ENCODE assay signal across 30 cellular contexts in the genomic region with DNA sequence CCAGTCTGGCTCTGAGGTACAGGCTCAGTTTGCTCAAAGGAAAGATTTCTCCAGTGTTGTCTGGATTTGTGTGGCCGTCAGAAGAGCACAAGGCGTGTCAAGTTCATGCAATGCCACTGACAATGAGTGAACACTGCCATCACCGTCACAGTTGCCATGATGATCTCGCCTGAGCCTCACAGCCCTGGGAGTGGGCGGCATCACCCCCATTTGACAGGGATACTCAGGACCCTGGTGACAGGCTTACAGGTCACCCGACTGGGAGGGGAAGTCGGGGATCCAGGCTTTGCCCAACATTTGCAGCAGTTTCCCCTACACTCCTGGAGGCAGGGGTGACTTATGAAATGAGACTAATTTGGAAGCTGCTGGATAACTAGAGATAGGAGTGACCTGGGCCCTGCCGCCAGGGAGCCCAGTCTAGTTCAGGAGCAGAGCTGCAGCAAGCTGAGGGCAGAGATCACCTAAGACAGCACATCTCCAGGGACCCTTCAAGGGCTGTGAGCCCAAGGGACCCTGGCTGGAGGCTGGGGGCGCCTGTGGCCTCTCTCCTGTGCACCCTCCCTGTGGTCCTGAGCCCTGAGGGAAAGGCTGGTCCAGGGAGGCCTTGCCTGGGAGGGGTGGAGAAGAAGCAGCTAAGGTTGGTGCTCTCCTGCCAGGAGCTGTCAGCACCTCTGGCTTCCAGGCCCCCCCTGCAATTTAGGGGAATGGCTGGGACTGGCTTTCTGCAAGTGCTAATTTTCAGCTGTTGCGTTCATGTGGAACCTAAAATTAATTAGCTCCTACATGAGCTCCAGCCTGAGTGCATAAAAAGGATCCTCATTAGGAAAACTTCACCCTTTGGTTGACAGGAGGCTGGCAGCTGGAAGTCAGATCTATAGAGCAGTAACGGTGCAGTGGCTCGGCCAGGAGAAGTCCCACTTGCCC. TPM values are rescaled to one million over a fixed set of nuclear protein-coding genes. Genes with fewer than 3 reads are reported as not detected.
DNase-seq lines count a peak whose midpoint lies in the region; ATAC-seq, FAIRE-seq and TF ChIP-seq lines count a peak whose summit lies in the region.
"Had no signal": no experiment of that assay in that cellular context is flagged by ENCODE, and none has a peak within 500 bp of the region (broad histone marks: within the 10 kb centered on the region; RNA-seq: fewer than 3 reads in every experiment).

No MANE protein-coding gene starts in this region.

- no peak overlapping the region for H3K4me3 ChIP-seq in right lobe of liver
- H3K4me3 ChIP-seq in HepG2 (replicated peaks in 1 of 3; ENCODE audit: insufficient read depth in 1 of 3, low read depth in 2 of 3, low read length in 3 of 3), result no peak overlapping the region
- H3K4me3 ChIP-seq: coronary artery, GM23248, lung, mucosa of descending colon had no signal

- BruUV-seq in HepG2 (replicated peaks; lab: Mats Ljungman, UMichigan), result no TSS peak

- TF ChIP-seq POLR2A in right lobe of liver (IDR thresholded peaks at IDR 0.05) (no peak), HepG2 (IDR thresholded peaks at IDR 0.05; ENCODE audit: insufficient read depth in 1 of 2, low read depth in 2 of 2, low read length in 2 of 2) (no peak)

- H3K9me3 ChIP-seq in right lobe of liver (no peaks in the 10 kb centered on the region), HepG2 (ENCODE audit: low read length) (no peaks in the 10 kb centered on the region), T-helper 17 cell (ENCODE audit: control insufficient read depth, low read length, poor library complexity, severe bottlenecking) (no peaks in the 10 kb centered on the region)
- H3K9me3 ChIP-seq: mucosa of descending colon had no signal

- no peaks in the 10 kb centered on the region for H3K27me3 ChIP-seq in right lobe of liver
- H3K27me3 ChIP-seq in HepG2 (ENCODE audit: control insufficient read depth in 1 of 2, insufficient read depth in 2 of 2, low read length in 2 of 2), result peaks cover 7 to 75% of the 10 kb centered on the region in 2 experiments

- no peak for TF ChIP-seq CTCF in right lobe of liver (IDR thresholded peaks at IDR 0.05)
- no peak for TF ChIP-seq CTCF in HepG2 (CRISPR knock-in tag; IDR thresholded peaks at IDR 0.05)

- H3K9ac ChIP-seq in HepG2 (ENCODE audit: insufficient read depth, low read depth, low read length), result no peak overlapping the region
- H3K9ac ChIP-seq: GM23248, parathyroid adenoma had no signal

- CTCF ChIA-PET in HepG2 (lab: Yijun Ruan, JAX; ENCODE audit: low intra/inter-chr PET ratio, low total read pairs), result no interaction called here

- H3K27ac ChIP-seq in right lobe of liver (no peak overlapping the region), HepG2 (ENCODE audit: extremely low read length, insufficient read depth, low read length) (no peak overlapping the region), caudate nucleus (ENCODE audit: low read depth, low read length) (no peak overlapping the region)
- H3K27ac ChIP-seq: coronary artery, GM23248, parathyroid adenoma had no signal

- H3K4me1 ChIP-seq in right lobe of liver (peaks cover 0 to 23% (median 4%) of the 10 kb centered on the region in 4 donors), HepG2 (ENCODE audit: insufficient read depth, low read length) (peaks cover 12% of the 10 kb centered on the region)
- H3K4me1 ChIP-seq: parathyroid adenoma had no signal

- TF ChIP-seq EP300 in HepG2 (IDR thresholded peaks at IDR 0.05; ENCODE audit: low read depth in 2 of 2, low read length in 2 of 2), result no peak
- TF ChIP-seq EP300 in HepG2 (CRISPR knock-in tag; IDR thresholded peaks at IDR 0.05; ENCODE audit: borderline replicate concordance), result no peak

- intact Hi-C loops in right lobe of liver (cut with DNase I), result no loop called here
- intact Hi-C loops in HepG2 (cut with micrococcal nuclease; ENCODE audit: unreplicated experiment), result no loop called here

- no peaks in the 10 kb centered on the region for H4K20me1 ChIP-seq in HepG2 (ENCODE audit: insufficient read depth, low read length)

- no peak overlapping the region for H3K4me3 Mint-ChIP-seq in T-helper 17 cell
- no peak overlapping the region for H3K4me3 Mint-ChIP-seq in natural killer cell treated with Interleukin-12 subunit alpha and Interleukin-12 subunit beta and Interleukin-15 and Interleukin-18, amount 100 ng/mL, for 72 hours
- H3K4me3 Mint-ChIP-seq: activated CD4-positive, alpha-beta T cell treated with anti-CD3 and anti-CD28 coated beads, Interleukin-2, amount 10 ng/mL, durations not matched to agents 24 days and 14 days; activated T-helper 1 cell treated with anti-CD3 and anti-CD28 coated beads, Interleukin-12 subunit alpha, Interleukin-12 subunit beta, Interleukin-2, Interleukin-4 antibody, amounts not matched to agents 30 ng/mL and 10 ng/mL and 1 ng/mL, durations not matched to agents 14 hours and 24 hours and 36 hours; CD4-positive, alpha-beta T cell; IgD-negative memory B cell; stimulated activated effector memory CD8-positive, alpha-beta T cell treated with anti-CD3 and anti-CD28 coated beads, Interleukin-12 subunit alpha, Interleukin-12 subunit beta, amount 100 ng/mL, for 72 hours; T-helper 2 cell treated with Interferon-gamma antibody and Interleukin-4, amounts not matched to agents 5 μg/mL and 100 μg/mL, for 36 hours had no signal

- H3K9me3 Mint-ChIP-seq in natural killer cell treated with Interleukin-12 subunit alpha and Interleukin-12 subunit beta and Interleukin-15 and Interleukin-18, amount 100 ng/mL, for 72 hours, result no peaks in the 10 kb centered on the region
- H3K9me3 Mint-ChIP-seq: activated CD4-positive, alpha-beta T cell treated with anti-CD3 and anti-CD28 coated beads, Interleukin-2, amount 10 ng/mL, durations not matched to agents 24 days and 14 days; activated T-helper 1 cell treated with anti-CD3 and anti-CD28 coated beads, Interleukin-12 subunit alpha, Interleukin-12 subunit beta, Interleukin-2, Interleukin-4 antibody, amounts not matched to agents 30 ng/mL and 10 ng/mL and 1 ng/mL, durations not matched to agents 14 hours and 24 hours and 36 hours; CD4-positive, alpha-beta T cell; IgD-negative memory B cell; stimulated activated effector memory CD8-positive, alpha-beta T cell treated with anti-CD3 and anti-CD28 coated beads, Interleukin-12 subunit alpha, Interleukin-12 subunit beta, amount 100 ng/mL, for 72 hours; T-helper 2 cell treated with Interferon-gamma antibody and Interleukin-4, amounts not matched to agents 5 μg/mL and 100 μg/mL, for 36 hours had no signal

- WGBS in right lobe of liver (ENCODE audit: insufficient coverage, low coverage, low lambda C conversion rate, missing lambda C conversion rate), result 60% methylated on average over 2 of the region's 12 CpGs
- 20% methylated on average over 6 of the region's 12 CpGs for WGBS in HepG2 (ENCODE audit: low lambda C conversion rate)

- H3K4me2 ChIP-seq in HepG2 (ENCODE audit: low read depth, low read length), result no peak overlapping the region

- H3K27ac Mint-ChIP-seq in T-helper 17 cell, result peak overlapping the region; percentile 82
- H3K27ac Mint-ChIP-seq in natural killer cell treated with Interleukin-12 subunit alpha and Interleukin-12 subunit beta and Interleukin-15 and Interleukin-18, amount 100 ng/mL, for 72 hours, result no peak overlapping the region
- H3K27ac Mint-ChIP-seq: activated CD4-positive, alpha-beta T cell treated with anti-CD3 and anti-CD28 coated beads, Interleukin-2, amount 10 ng/mL, durations not matched to agents 24 days and 14 days; activated T-helper 1 cell treated with anti-CD3 and anti-CD28 coated beads, Interleukin-12 subunit alpha, Interleukin-12 subunit beta, Interleukin-2, Interleukin-4 antibody, amounts not matched to agents 30 ng/mL and 10 ng/mL and 1 ng/mL, durations not matched to agents 14 hours and 24 hours and 36 hours; CD4-positive, alpha-beta T cell; IgD-negative memory B cell; stimulated activated effector memory CD8-positive, alpha-beta T cell treated with anti-CD3 and anti-CD28 coated beads, Interleukin-12 subunit alpha, Interleukin-12 subunit beta, amount 100 ng/mL, for 72 hours; T-helper 2 cell treated with Interferon-gamma antibody and Interleukin-4, amounts not matched to agents 5 μg/mL and 100 μg/mL, for 36 hours had no signal

- H3K36me3 Mint-ChIP-seq in T-helper 17 cell (ENCODE audit: low read depth), result no peaks in the 10 kb centered on the region
- H3K36me3 Mint-ChIP-seq in natural killer cell treated with Interleukin-12 subunit alpha and Interleukin-12 subunit beta and Interleukin-15 and Interleukin-18, amount 100 ng/mL, for 72 hours, result peaks cover 3% of the 10 kb centered on the region
- H3K36me3 Mint-ChIP-seq: IgD-negative memory B cell; stimulated activated effector memory CD8-positive, alpha-beta T cell treated with anti-CD3 and anti-CD28 coated beads, Interleukin-12 subunit alpha, Interleukin-12 subunit beta, amount 100 ng/mL, for 72 hours had no signal

- TF ChIP-seq RAD21 in HepG2 (CRISPR knock-in tag; IDR thresholded peaks at IDR 0.05), result no peak

- FAIRE-seq in HepG2 (lab: Jason Lieb, UNC), result no peak
- FAIRE-seq: bronchial epithelial cell had no signal

- H3K36me3 ChIP-seq in right lobe of liver (no peaks in the 10 kb centered on the region), HepG2 (replicated peaks in 1 of 2; ENCODE audit: control insufficient read depth in 1 of 2, insufficient read depth in 2 of 2, low read length in 2 of 2) (no peaks in the 10 kb centered on the region)

- peaks cover 9% of the 10 kb centered on the region for H3K4me1 Mint-ChIP-seq in T-helper 17 cell
- peaks cover 17 to 19% of the 10 kb centered on the region in 2 donors for H3K4me1 Mint-ChIP-seq in natural killer cell treated with Interleukin-12 subunit alpha and Interleukin-12 subunit beta and Interleukin-15 and Interleukin-18, amount 100 ng/mL, for 72 hours (ENCODE audit: low read depth in 2 of 2)

- ATAC-seq in right lobe of liver, result no peak
- ATAC-seq in HepG2, result no peak; the same call in 2 of the 3 replicates
- no peak for ATAC-seq in T-helper 17 cell
- ATAC-seq in natural killer cell treated with Interleukin-12 subunit alpha and Interleukin-12 subunit beta and Interleukin-15 and Interleukin-18, amount 100 ng/mL, for 72 hours, result no peak
- no peak for ATAC-seq in GM18520 (IDR thresholded peaks at IDR 0.05; ENCODE audit: unreplicated experiment)
- ATAC-seq: right cardiac atrium; stimulated activated effector memory CD8-positive, alpha-beta T cell treated with anti-CD3 and anti-CD28 coated beads, Interleukin-12 subunit alpha, Interleukin-12 subunit beta, amount 100 ng/mL, for 72 hours had no signal

- H3K27me3 Mint-ChIP-seq in T-helper 17 cell, result peaks cover 7% of the 10 kb centered on the region
- H3K27me3 Mint-ChIP-seq in natural killer cell treated with Interleukin-12 subunit alpha and Interleukin-12 subunit beta and Interleukin-15 and Interleukin-18, amount 100 ng/mL, for 72 hours, result peaks cover 22 to 32% of the 10 kb centered on the region in 2 donors
- H3K27me3 Mint-ChIP-seq: CD4-positive, alpha-beta T cell had no signal

- in situ Hi-C loops in HepG2 (cut with HindIII; ENCODE audit: extremely low pct_ligation_motif_present, low pct_unique_long_range_greater_than_20kb), result no loop called here

- H3K79me2 ChIP-seq in HepG2 (ENCODE audit: insufficient read depth, low read length), result no peaks in the 10 kb centered on the region
- H3K79me2 ChIP-seq: parathyroid adenoma had no signal

- DNase-seq in right lobe of liver (peak; percentile 9 to 28 (median 22)), HepG2 (ENCODE audit: low spot score) (no peak), T-helper 17 cell (peak in 1 of 3 donors; percentile 3), caudate nucleus (lab: John Stamatoyannopoulos, UW) (no peak), NCI-H524 treated with DMSO at 0.1 percent for 48 hours (lab: John Stamatoyannopoulos, UW) (no peak)
- peak; percentile 38 for DNase-seq in natural killer cell treated with Interleukin-12 subunit alpha and Interleukin-12 subunit beta and Interleukin-15 and Interleukin-18, amount 100 ng/mL, for 72 hours (ENCODE audit: low spot score)
- DNase-seq: activated CD4-positive, alpha-beta T cell treated with anti-CD3 and anti-CD28 coated beads, Interleukin-2, amount 10 ng/mL, durations not matched to agents 24 days and 14 days; activated naive CD4-positive, alpha-beta T cell treated with anti-CD3 and anti-CD28 coated beads, Interleukin-2, amount 50 U/mL, for 16 hours; amniotic stem cell; DMS153; effector memory CD4-positive, alpha-beta T cell; erythroblast; GM23248; mucosa of descending colon; NCI-H1092; NCI-H2081 treated with DMSO at 0.1 percent for 48 hours; OCI-M1; right cardiac atrium; stimulated activated CD4-positive, alpha-beta T cell treated with anti-CD3 and anti-CD28 coated beads, Interleukin-4, amount 100 ng/mL, for 24 hours had no signal

- no peak overlapping the region for H2AFZ ChIP-seq in HepG2 (ENCODE audit: low read length)
- H2AFZ ChIP-seq: GM23248, parathyroid adenoma had no signal

- POLR2A ChIA-PET in HepG2 (lab: Yijun Ruan, JAX), result no interaction called here

RNA-seq across cellular contexts. Expression of gene BEGAIN, which starts 32.4 kb away (rescaled TPM):
- under 1 TPM; 0.12 to 0.61 (median 0.34) TPM for total RNA-seq in right lobe of liver
- total RNA-seq in HepG2 (2016; rRNA removed; fragmentation: Illumina TruSeq; extraction: Trizol), result not detected in 2 replicates
- not detected in 2 replicates for total RNA-seq in HepG2 (2016; cell fraction: cytosol; rRNA removed; fragmentation: Illumina TruSeq; extraction: Trizol; ENCODE audit: low read depth)
- total RNA-seq in HepG2 (2016; cell fraction: insoluble cytoplasmic fraction; rRNA removed; fragmentation: Illumina TruSeq; extraction: Trizol), result not detected in 2 replicates
- total RNA-seq in HepG2 (2016; cell fraction: membrane; rRNA removed; fragmentation: Illumina TruSeq; extraction: Trizol), result not detected in 2 replicates
- total RNA-seq in HepG2 (2016; cell fraction: nucleus; rRNA removed; fragmentation: Illumina TruSeq; extraction: Trizol), result not detected in 2 replicates
- polyA plus RNA-seq in HepG2 (2011; rRNA removed), result not detected in 2 replicates
- polyA plus RNA-seq in HepG2 (2011; cell fraction: cytosol; rRNA removed), result not detected in 2 replicates
- not detected in 2 replicates for polyA plus RNA-seq in HepG2 (2011; cell fraction: nucleus; rRNA removed)
- not detected in 2 replicates for polyA plus RNA-seq in HepG2 (2012)
- polyA plus RNA-seq in HepG2 (2016; cell fraction: cytosol; fragmentation: Illumina TruSeq; extraction: Trizol; ENCODE audit: low read depth), result not detected in 2 replicates
- not detected in 2 replicates for polyA plus RNA-seq in HepG2 (2016; cell fraction: insoluble cytoplasmic fraction; fragmentation: Illumina TruSeq; extraction: Trizol; ENCODE audit: low read depth)
- polyA plus RNA-seq in HepG2 (2016; cell fraction: membrane; fragmentation: Illumina TruSeq; extraction: Trizol; ENCODE audit: low read depth), result not detected in 2 replicates
- not detected in 2 replicates for polyA plus RNA-seq in HepG2 (2016; cell fraction: nucleus; fragmentation: Illumina TruSeq; extraction: Trizol; ENCODE audit: insufficient read depth, low read depth)
- polyA minus RNA-seq in HepG2 (2011; rRNA and poly(A)+ RNA removed; ENCODE audit: low replicate concordance), result 39.7 TPM in 1 of 2 replicates, not detected in the other
- 0.20 TPM in 1 of 2 replicates, not detected in the other for polyA minus RNA-seq in HepG2 (2011; cell fraction: cytosol; rRNA and poly(A)+ RNA removed)
- polyA minus RNA-seq in HepG2 (2011; cell fraction: nucleus; rRNA and poly(A)+ RNA removed), result 0.26 TPM in 1 of 2 replicates, not detected in the other
- total RNA-seq in T-helper 17 cell, result 1 to 10 TPM in 1 of 2 donors, under 1 TPM in 1; 0.50 to 4.5 TPM
- total RNA-seq in natural killer cell treated with Interleukin-12 subunit alpha and Interleukin-12 subunit beta and Interleukin-15 and Interleukin-18, amount 100 ng/mL, for 72 hours, result not detected
- total RNA-seq: fibroblast of villous mesenchyme had no signal

Comparison
In these comparisons a context has a peak if more than half of its experiments do, and no peak if none do; other contexts are left out.
1. DNase-seq: peak in right lobe of liver (3 of 3) and natural killer cell treated with Interleukin-12 subunit alpha and Interleukin-12 subunit beta and Interleukin-15 and Interleukin-18, amount 100 ng/mL, for 72 hours (single experiment); none in HepG2 (single experiment), caudate nucleus (0 of 61) and NCI-H524 treated with DMSO at 0.1 percent for 48 hours (single experiment).